Comparison of ENCODE assay signal across 8 cellular contexts in genomic region chr3:184335291-184335660, GRCh38. TPM values are rescaled to one million over a fixed set of nuclear protein-coding genes. Genes with fewer than 3 reads are reported as not detected.
DNase-seq lines count a peak whose midpoint lies in the region; ATAC-seq, FAIRE-seq and TF ChIP-seq lines count a peak whose summit lies in the region.

No MANE protein-coding gene starts in this region.

- H3K4me3 ChIP-seq in PC-3 (ENCODE audit: low read length) (peak overlapping the region; percentile 71; the same call in 1 of the 2 replicates), endothelial cell of umbilical vein (replicated peaks in 1 of 3; ENCODE audit: insufficient read depth in 1 of 3, low read depth in 1 of 3, low read length in 3 of 3) (no peak overlapping the region), psoas muscle (peak overlapping the region; percentile 79)

- dilution Hi-C loops in endothelial cell of umbilical vein (cut with MboI; ENCODE audit: extremely low pct_ligation_motif_present, low sequenced_read_pairs) = no loop called here

- no peak for FAIRE-seq in endothelial cell of umbilical vein (lab: Jason Lieb, UNC)

- TF ChIP-seq POLR2A in endothelial cell of umbilical vein (IDR thresholded peaks at IDR 0.05; ENCODE audit: low read depth, low read length) = no peak

- H3F3A ChIP-seq in PC-3 (ENCODE audit: low read length, unreplicated experiment) = peaks cover 28% of the 10 kb centered on the region

- H3K36me3 ChIP-seq in PC-3 (ENCODE audit: low read depth, low read length) (peaks cover 36% of the 10 kb centered on the region), endothelial cell of umbilical vein (ENCODE audit: control insufficient read depth in 2 of 2, extremely low read depth in 1 of 2, insufficient read depth in 2 of 2, low read length in 2 of 2) (peaks cover 20 to 24% of the 10 kb centered on the region in 2 experiments), psoas muscle (ENCODE audit: insufficient read depth in 1 of 2, low read depth in 1 of 2) (peaks cover 0 to 51% of the 10 kb centered on the region in 2 donors)

- H3K4me2 ChIP-seq in PC-3 (ENCODE audit: low read length) = peak overlapping the region; percentile 98
- H3K4me2 ChIP-seq in endothelial cell of umbilical vein (ENCODE audit: insufficient read depth, low read length) = no peak overlapping the region

- no peak for DNase-seq in activated T-cell treated with anti-CD3 and anti-CD28 coated beads, Interleukin-2, amount 50 U/mL, for 24 hours
- no peak for DNase-seq in activated T-cell treated with anti-CD3 and anti-CD28 coated beads, Interleukin-2, amount 50 U/mL, for 48 hours
- DNase-seq in PC-3 (no peak), endothelial cell of umbilical vein (ENCODE audit: low read depth, low spot score) (peak; percentile 4), psoas muscle (peak in 1 of 2 donors; percentile 46), NCI-H526 (lab: John Stamatoyannopoulos, UW) (no peak)
- no peak for DNase-seq in effector CD8-positive, alpha-beta T cell (lab: John Stamatoyannopoulos, UW)
- DNase-seq in activated CD8-positive, alpha-beta memory T cell treated with anti-CD3 and anti-CD28 coated beads, Interleukin-2, amount 50 U/mL, for 48 hours = no peak

- H2AFZ ChIP-seq in PC-3 (ENCODE audit: low read length) = no peak overlapping the region
- no peak overlapping the region for H2AFZ ChIP-seq in endothelial cell of umbilical vein (ENCODE audit: low read depth, low read length)

- peak overlapping the region; percentile 94 for H3K27ac Mint-ChIP-seq in activated T-cell treated with anti-CD3 and anti-CD28 coated beads, Interleukin-2, amount 50 U/mL, for 24 hours

- H3K9me3 ChIP-seq in PC-3 (ENCODE audit: low read length) = no peaks in the 10 kb centered on the region
- H3K9me3 ChIP-seq in endothelial cell of umbilical vein (replicated peaks; ENCODE audit: control insufficient read depth, insufficient read depth, low read length) = no peaks in the 10 kb centered on the region
- H3K9me3 ChIP-seq in psoas muscle = no peaks in the 10 kb centered on the region

- H3K27ac ChIP-seq in PC-3 (ENCODE audit: low read length) (peak overlapping the region; percentile 95), endothelial cell of umbilical vein (ENCODE audit: insufficient read depth, low read depth, low read length) (peak overlapping the region; percentile 99), psoas muscle (peak overlapping the region; percentile 90)

- no peaks in the 10 kb centered on the region for H3K27me3 ChIP-seq in PC-3 (ENCODE audit: low read length)
- H3K27me3 ChIP-seq in endothelial cell of umbilical vein (ENCODE audit: control insufficient read depth in 2 of 2, insufficient read depth in 2 of 2, low read length in 2 of 2) = no peaks in the 10 kb centered on the region
- H3K27me3 ChIP-seq in psoas muscle (ENCODE audit: insufficient read depth in 3 of 3, low read length in 2 of 3) = no peaks in the 10 kb centered on the region

- peaks cover 70% of the 10 kb centered on the region for H3K4me1 Mint-ChIP-seq in activated T-cell treated with anti-CD3 and anti-CD28 coated beads, Interleukin-2, amount 50 U/mL, for 24 hours (ENCODE audit: low read depth)

- H3K9ac ChIP-seq in PC-3 (ENCODE audit: low read length) = peak overlapping the region; percentile 89
- H3K9ac ChIP-seq in endothelial cell of umbilical vein (replicated peaks; ENCODE audit: extremely low read depth, insufficient read depth, low read length) = peak overlapping the region; percentile 76

- CTCF ChIA-PET in PC-3 (lab: Charles Lee) = no interaction called here
- CTCF ChIA-PET in endothelial cell of umbilical vein (lab: Charles Lee) = no interaction called here

- intact Hi-C loops in PC-3 (cut with micrococcal nuclease) = loop anchor here (2.0 kb wide), 1 partner anchor 20 kb away; the partner anchor contains the start of gene EIF4G1
- intact Hi-C loops in endothelial cell of umbilical vein (cut with micrococcal nuclease) = loop anchor here (10.0 kb wide), 1 partner anchor 1600 kb away; the partner anchor contains the start of gene TRA2B
- intact Hi-C loops in psoas muscle (cut with DNase I) = no loop called here

- ATAC-seq in PC-3 (no peak), psoas muscle (no peak)

- no peaks in the 10 kb centered on the region for H3K9me3 Mint-ChIP-seq in activated T-cell treated with anti-CD3 and anti-CD28 coated beads, Interleukin-2, amount 50 U/mL, for 24 hours

- H3K4me3 Mint-ChIP-seq in activated T-cell treated with anti-CD3 and anti-CD28 coated beads, Interleukin-2, amount 50 U/mL, for 24 hours = peak overlapping the region; percentile 79

- BruUV-seq in PC-3 (replicated peaks; lab: Mats Ljungman, UMichigan) (no TSS peak), endothelial cell of umbilical vein (replicated peaks; lab: Mats Ljungman, UMichigan) (no TSS peak)

- WGBS in psoas muscle, 3 donors = 41 to 65% (median 50%) methylated on average over 4 of the region's 4 CpGs

- POLR2A ChIA-PET in PC-3 (lab: Charles Lee; ENCODE audit: unreplicated experiment) = no interaction called here
- POLR2A ChIA-PET in endothelial cell of umbilical vein (lab: Charles Lee) = interaction anchor here (1.0 kb wide), 1 partner anchor 16 kb away, joined by 3 read pairs; no protein-coding TSS in a partner anchor

- H3K9me1 ChIP-seq in endothelial cell of umbilical vein (replicated peaks; ENCODE audit: control insufficient read depth, extremely low read depth, insufficient read depth, low read length) = no peaks in the 10 kb centered on the region

- H3K27me3 Mint-ChIP-seq in activated T-cell treated with anti-CD3 and anti-CD28 coated beads, Interleukin-2, amount 50 U/mL, for 24 hours = no peaks in the 10 kb centered on the region

- H4K20me1 ChIP-seq in PC-3 (ENCODE audit: low read length) (no peaks in the 10 kb centered on the region), endothelial cell of umbilical vein (replicated peaks; ENCODE audit: control insufficient read depth, extremely low read depth, insufficient read depth, low read length) (no peaks in the 10 kb centered on the region)

- peaks cover 34% of the 10 kb centered on the region for H3K79me2 ChIP-seq in PC-3 (ENCODE audit: low read length)
- H3K79me2 ChIP-seq in endothelial cell of umbilical vein (ENCODE audit: control insufficient read depth, insufficient read depth, low read length) = peaks cover 41% of the 10 kb centered on the region

- no peaks in the 10 kb centered on the region for H3K9me2 ChIP-seq in PC-3 (replicated peaks; ENCODE audit: low read length)

- TF ChIP-seq CTCF in PC-3 (conservative IDR thresholded peaks at IDR 0.05; ENCODE audit: low read depth, low read length) = no peak
- no peak for TF ChIP-seq CTCF in endothelial cell of umbilical vein (IDR thresholded peaks at IDR 0.05; ENCODE audit: extremely low read depth in 1 of 2, insufficient read depth in 1 of 2, low read depth in 1 of 2, low read length in 2 of 2)
- TF ChIP-seq CTCF in psoas muscle (IDR thresholded peaks at IDR 0.05) = no peak

- peaks cover 57% of the 10 kb centered on the region for H3K36me3 Mint-ChIP-seq in activated T-cell treated with anti-CD3 and anti-CD28 coated beads, Interleukin-2, amount 50 U/mL, for 24 hours (ENCODE audit: low read depth)

- H3K4me1 ChIP-seq in PC-3 (ENCODE audit: insufficient read depth, low read length) = peaks cover 63% of the 10 kb centered on the region
- H3K4me1 ChIP-seq in endothelial cell of umbilical vein (ENCODE audit: control insufficient read depth, extremely low read depth, insufficient read depth, low read length) = peaks cover 75% of the 10 kb centered on the region
- peaks cover 58% of the 10 kb centered on the region for H3K4me1 ChIP-seq in psoas muscle

RNA-seq across cellular contexts. Expression of gene FAM131A, which starts 2.1 kb away (rescaled TPM):
- total RNA-seq in PC-3 (2014; rRNA removed) (21.9 and 24.2 TPM in 2 replicates), endothelial cell of umbilical vein (19.9 and 26.8 TPM in 2 replicates), psoas muscle (10 to 100 TPM; 12.6 to 20.3 (median 13.9) TPM)
- polyA plus RNA-seq in endothelial cell of umbilical vein (29.9 and 34.1 TPM in 2 replicates), psoas muscle (10 to 100 TPM; 12.9 to 26.8 (median 20.2) TPM)
- 22.5 and 34.2 TPM in 2 replicates for polyA plus RNA-seq in endothelial cell of umbilical vein (2011; cell fraction: cytosol; rRNA removed)
- polyA plus RNA-seq in endothelial cell of umbilical vein (2011; cell fraction: nucleus; rRNA removed) = 27.8 and 36.3 TPM in 2 replicates
- 15.8 and 22.6 TPM in 2 replicates for polyA plus RNA-seq in endothelial cell of umbilical vein (2012)
- polyA minus RNA-seq in endothelial cell of umbilical vein = 19.1 and 21.9 TPM in 2 replicates
- polyA minus RNA-seq in endothelial cell of umbilical vein (2011; cell fraction: cytosol; rRNA and poly(A)+ RNA removed) = 10.8 TPM
- polyA minus RNA-seq in endothelial cell of umbilical vein (2011; cell fraction: nucleus; rRNA and poly(A)+ RNA removed) = 12.3 and 12.8 TPM in 2 replicates

RNA-seq across cellular contexts. Expression of gene EIF4G1, which starts 20.9 kb away (rescaled TPM):
- 463 and 599 TPM in 2 replicates for total RNA-seq in PC-3 (2014; rRNA removed)
- 524 and 532 TPM in 2 replicates for total RNA-seq in endothelial cell of umbilical vein
- polyA plus RNA-seq in endothelial cell of umbilical vein = 355 and 401 TPM in 2 replicates
- polyA plus RNA-seq in endothelial cell of umbilical vein (2011; cell fraction: cytosol; rRNA removed) = 305 and 332 TPM in 2 replicates
- 513 and 525 TPM in 2 replicates for polyA plus RNA-seq in endothelial cell of umbilical vein (2011; cell fraction: nucleus; rRNA removed)
- polyA plus RNA-seq in endothelial cell of umbilical vein (2012) = 236 and 329 TPM in 2 replicates
- 474 and 526 TPM in 2 replicates for polyA minus RNA-seq in endothelial cell of umbilical vein
- 242 TPM for polyA minus RNA-seq in endothelial cell of umbilical vein (2011; cell fraction: cytosol; rRNA and poly(A)+ RNA removed)
- polyA minus RNA-seq in endothelial cell of umbilical vein (2011; cell fraction: nucleus; rRNA and poly(A)+ RNA removed) = 207 and 228 TPM in 2 replicates
- 100 to 1,000 TPM; 448 to 726 (median 633) TPM for total RNA-seq in psoas muscle
- 100 to 1,000 TPM; 395 to 787 (median 628) TPM for polyA plus RNA-seq in psoas muscle

RNA-seq across cellular contexts. Expression of gene CLCN2, which starts 26.1 kb away (rescaled TPM):
- 13.0 and 17.0 TPM in 2 replicates for total RNA-seq in PC-3 (2014; rRNA removed)
- 6.5 and 9.9 TPM in 2 replicates for total RNA-seq in endothelial cell of umbilical vein
- polyA plus RNA-seq in endothelial cell of umbilical vein = 3.5 and 4.9 TPM in 2 replicates
- polyA plus RNA-seq in endothelial cell of umbilical vein (2011; cell fraction: cytosol; rRNA removed) = 2.6 TPM in 2 replicates
- 15.3 and 20.5 TPM in 2 replicates for polyA plus RNA-seq in endothelial cell of umbilical vein (2011; cell fraction: nucleus; rRNA removed)
- polyA plus RNA-seq in endothelial cell of umbilical vein (2012) = 2.4 and 2.8 TPM in 2 replicates
- polyA minus RNA-seq in endothelial cell of umbilical vein = 7.2 and 8.3 TPM in 2 replicates
- polyA minus RNA-seq in endothelial cell of umbilical vein (2011; cell fraction: cytosol; rRNA and poly(A)+ RNA removed) = 5.6 TPM
- 10.1 and 10.5 TPM in 2 replicates for polyA minus RNA-seq in endothelial cell of umbilical vein (2011; cell fraction: nucleus; rRNA and poly(A)+ RNA removed)
- total RNA-seq in psoas muscle = 1 to 10 TPM in 3 of 4 donors, under 1 TPM in 1; 0.64 to 2.3 (median 1.4) TPM
- polyA plus RNA-seq in psoas muscle = 1 to 10 TPM; 1.2 to 2.8 (median 2.0) TPM

RNA-seq across cellular contexts. Expression of gene POLR2H, which starts 26.2 kb away (rescaled TPM):
- 184 and 193 TPM in 2 replicates for total RNA-seq in PC-3 (2014; rRNA removed)
- total RNA-seq in endothelial cell of umbilical vein = 80.5 and 89.0 TPM in 2 replicates
- 169 and 276 TPM in 2 replicates for polyA plus RNA-seq in endothelial cell of umbilical vein
- polyA plus RNA-seq in endothelial cell of umbilical vein (2011; cell fraction: cytosol; rRNA removed) = 135 and 171 TPM in 2 replicates
- 245 and 329 TPM in 2 replicates for polyA plus RNA-seq in endothelial cell of umbilical vein (2011; cell fraction: nucleus; rRNA removed)
- 80.0 and 100 TPM in 2 replicates for polyA plus RNA-seq in endothelial cell of umbilical vein (2012)
- polyA minus RNA-seq in endothelial cell of umbilical vein = 64.5 and 78.7 TPM in 2 replicates
- 81.4 TPM for polyA minus RNA-seq in endothelial cell of umbilical vein (2011; cell fraction: cytosol; rRNA and poly(A)+ RNA removed)
- 50.5 and 52.0 TPM in 2 replicates for polyA minus RNA-seq in endothelial cell of umbilical vein (2011; cell fraction: nucleus; rRNA and poly(A)+ RNA removed)
- total RNA-seq in psoas muscle = 10 to 100 TPM; 21.2 to 33.2 (median 28.6) TPM
- 100 to 1,000 TPM in 1 of 3 donors, 10 to 100 TPM in 2; 41.6 to 117 (median 62.8) TPM for polyA plus RNA-seq in psoas muscle

RNA-seq across cellular contexts. Expression of gene PSMD2, which starts 36.2 kb away (rescaled TPM):
- total RNA-seq in PC-3 (2014; rRNA removed) = 1,057 and 1,393 TPM in 2 replicates
- 400 and 435 TPM in 2 replicates for total RNA-seq in endothelial cell of umbilical vein
- 358 and 414 TPM in 2 replicates for polyA plus RNA-seq in endothelial cell of umbilical vein
- polyA plus RNA-seq in endothelial cell of umbilical vein (2011; cell fraction: cytosol; rRNA removed) = 266 and 278 TPM in 2 replicates
- 416 and 477 TPM in 2 replicates for polyA plus RNA-seq in endothelial cell of umbilical vein (2011; cell fraction: nucleus; rRNA removed)
- polyA plus RNA-seq in endothelial cell of umbilical vein (2012) = 316 and 537 TPM in 2 replicates
- polyA minus RNA-seq in endothelial cell of umbilical vein = 564 and 571 TPM in 2 replicates
- polyA minus RNA-seq in endothelial cell of umbilical vein (2011; cell fraction: cytosol; rRNA and poly(A)+ RNA removed) = 395 TPM
- 166 and 239 TPM in 2 replicates for polyA minus RNA-seq in endothelial cell of umbilical vein (2011; cell fraction: nucleus; rRNA and poly(A)+ RNA removed)
- total RNA-seq in psoas muscle = 100 to 1,000 TPM; 338 to 440 (median 424) TPM
- polyA plus RNA-seq in psoas muscle = 100 to 1,000 TPM; 344 to 898 (median 873) TPM

Comparison
In these comparisons a context has a peak if more than half of its experiments do, and no peak if none do; other contexts are left out.
1. H3K4me3 ChIP-seq: peak in PC-3 (single experiment) and psoas muscle (single experiment); none in endothelial cell of umbilical vein (0 of 3).
2. intact Hi-C loops: an anchor here in PC-3 (2.0 kb wide) and endothelial cell of umbilical vein (10.0 kb wide); none called in psoas muscle.
3. Peak in every context shown above with its lines, with median percentiles within 50 percentile points of each other: H3K27ac ChIP-seq.